ENCODE assay signal across 24 cellular contexts in the genomic region with DNA sequence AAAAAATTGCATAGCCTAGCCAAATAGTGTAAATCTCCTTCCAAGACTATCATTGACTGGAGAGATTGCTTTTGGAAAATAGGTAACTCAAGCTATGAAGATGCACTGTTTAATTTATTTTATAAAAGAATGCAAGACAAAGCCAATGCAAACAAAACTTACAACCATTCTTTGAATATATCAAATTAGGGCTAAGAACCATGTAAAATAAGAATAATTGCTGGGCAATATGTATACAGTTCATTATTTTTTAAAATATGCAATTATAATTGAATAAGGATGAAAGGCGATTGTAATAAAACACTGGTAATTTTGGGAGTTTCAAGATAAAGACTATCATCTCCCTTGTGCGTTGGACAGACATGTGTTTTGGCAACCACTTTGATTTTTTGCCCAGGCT.
"Had no signal": no experiment of that assay in that cellular context is flagged by ENCODE, and none has a peak within 500 bp of the region (broad histone marks: within the 10 kb centered on the region; RNA-seq: fewer than 3 reads in every experiment).

No MANE protein-coding gene starts in this region.

- H3K4me1 ChIP-seq: colonic mucosa, esophagus squamous epithelium, gastrocnemius medialis, heart right ventricle, left lung, lower lobe of right lung had no signal

- H3K4me3 ChIP-seq: colonic mucosa, esophagus squamous epithelium, gastrocnemius medialis, heart right ventricle, left lung, lower lobe of right lung, mucosa of descending colon had no signal

- H3K9me3 Mint-ChIP-seq: dendritic cell treated with granulocyte-macrophage colony-stimulating factor and Interleukin-4, amounts not matched to agents 40 ng/mL and 50 ng/mL, for 4 days; endodermal cell; mesothelial cell of epicardium had no signal

- H3K36me3 Mint-ChIP-seq: mesothelial cell of epicardium, naive B cell had no signal

- H3K27ac Mint-ChIP-seq: dendritic cell treated with granulocyte-macrophage colony-stimulating factor and Interleukin-4, amounts not matched to agents 40 ng/mL and 50 ng/mL, for 4 days; effector memory CD8-positive, alpha-beta T cell; endodermal cell; mesothelial cell of epicardium; naive B cell had no signal

- H3K4me3 Mint-ChIP-seq: dendritic cell treated with granulocyte-macrophage colony-stimulating factor and Interleukin-4, amounts not matched to agents 40 ng/mL and 50 ng/mL, for 4 days; effector memory CD8-positive, alpha-beta T cell; endodermal cell; mesothelial cell of epicardium; naive B cell had no signal

- H3K27me3 Mint-ChIP-seq: dendritic cell treated with granulocyte-macrophage colony-stimulating factor and Interleukin-4, amounts not matched to agents 40 ng/mL and 50 ng/mL, for 4 days; effector memory CD8-positive, alpha-beta T cell; naive B cell had no signal

- H3K4me1 Mint-ChIP-seq: endodermal cell, naive B cell had no signal

- DNase-seq: colonic mucosa; cortex of kidney; effector CD8-positive, alpha-beta T cell; effector memory CD8-positive, alpha-beta T cell; endodermal cell; erythroblast; esophagus squamous epithelium; foreskin fibroblast; foreskin melanocyte; gastrocnemius medialis; glutamatergic neuron; head of caudate nucleus; heart right ventricle; hippocampal formation; left cardiac atrium; left lung; left ventricle myocardium superior; lower lobe of right lung; mesenchymal stem cell; mucosa of descending colon; naive B cell had no signal

- H3K9me3 ChIP-seq: colonic mucosa, esophagus squamous epithelium, gastrocnemius medialis, heart right ventricle, left lung, lower lobe of right lung, mucosa of descending colon had no signal

- H3K36me3 ChIP-seq: colonic mucosa, esophagus squamous epithelium, gastrocnemius medialis, heart right ventricle, left lung, lower lobe of right lung had no signal

- ATAC-seq: effector memory CD8-positive, alpha-beta T cell; esophagus mucosa; gastrocnemius medialis; heart right ventricle; left lung; left ventricle myocardium superior; lower lobe of right lung; mucosa of descending colon had no signal

- H3K27me3 ChIP-seq: colonic mucosa, esophagus squamous epithelium, gastrocnemius medialis, heart right ventricle, left lung had no signal
